In genomic region chr15:96462768-96463167, GRCh38 we compare ENCODE assay signal across 14 cellular contexts.
DNase-seq lines count a peak whose midpoint lies in the region; ATAC-seq and TF ChIP-seq lines count a peak whose summit lies in the region.
"Had no signal": no experiment of that assay in that cellular context is flagged by ENCODE, and none has a peak within 500 bp of the region (broad histone marks: within the 10 kb centered on the region; RNA-seq: fewer than 3 reads in every experiment).

No MANE protein-coding gene starts in this region.

- TF ChIP-seq CTCF in AG09309 (IDR thresholded peaks at IDR 0.05; ENCODE audit: control insufficient read depth, insufficient read depth, low read depth, low read length, missing control alignments) (peak; percentile 29), HFFc6 (IDR thresholded peaks at IDR 0.05) (peak; percentile 68), cardiac fibroblast (IDR thresholded peaks at IDR 0.05; ENCODE audit: low read depth, low read length) (no peak), lower lobe of right lung (IDR thresholded peaks at IDR 0.05) (peak; percentile 7)

- peaks cover 8% of the 10 kb centered on the region for H3K27me3 ChIP-seq in lower lobe of right lung (ENCODE audit: low read depth)

- H3K4me1 Mint-ChIP-seq in HFFc6 (ENCODE audit: low read depth), result peaks cover 6% of the 10 kb centered on the region
- H3K4me1 Mint-ChIP-seq: B cell had no signal

- ATAC-seq in lower lobe of right lung, result no peak
- no peak for ATAC-seq in left colon
- no peak for ATAC-seq in HG03457 (IDR thresholded peaks at IDR 0.05; ENCODE audit: unreplicated experiment)

- intact Hi-C loops in lower lobe of right lung (cut with DNase I), result no loop called here
- intact Hi-C loops in left colon (cut with DNase I, micrococcal nuclease), result no loop called here

- H3K27ac Mint-ChIP-seq in HFFc6, result no peak overlapping the region
- H3K27ac Mint-ChIP-seq: activated T-helper 2 cell treated with anti-CD3 and anti-CD28 coated beads, Interferon-gamma antibody, Interleukin-2, Interleukin-4, amounts not matched to agents 10 μg/mL and 5 μg/mL and 100 μg/mL, durations not matched to agents 14 hours and 24 hours and 36 hours; B cell had no signal

- no peak overlapping the region for H3K27ac ChIP-seq in lower lobe of right lung
- H3K27ac ChIP-seq: WERI-Rb-1 had no signal

- H3K4me3 ChIP-seq in AG09309 (ENCODE audit: control insufficient read depth, low read depth, low read length) (no peak overlapping the region), cardiac fibroblast (replicated peaks in 1 of 2; ENCODE audit: low read depth in 2 of 2, low read length in 2 of 2) (no peak overlapping the region), lower lobe of right lung (no peak overlapping the region)

- no peaks in the 10 kb centered on the region for H3K9me3 ChIP-seq in lower lobe of right lung

- H3K4me1 ChIP-seq in lower lobe of right lung, result no peaks in the 10 kb centered on the region

- H3K36me3 Mint-ChIP-seq in HFFc6 (ENCODE audit: low read depth), result no peaks in the 10 kb centered on the region

- H3K36me3 ChIP-seq in lower lobe of right lung, result no peaks in the 10 kb centered on the region
- H3K36me3 ChIP-seq: WERI-Rb-1 had no signal

- peaks cover 6% of the 10 kb centered on the region for H3K27me3 Mint-ChIP-seq in HFFc6 (ENCODE audit: insufficient read depth)
- H3K27me3 Mint-ChIP-seq: B cell had no signal

- no peak overlapping the region for H3K4me3 Mint-ChIP-seq in HFFc6
- H3K4me3 Mint-ChIP-seq: B cell had no signal

- H3K9me3 Mint-ChIP-seq in HFFc6, result no peaks in the 10 kb centered on the region
- H3K9me3 Mint-ChIP-seq: activated T-helper 2 cell treated with anti-CD3 and anti-CD28 coated beads, Interferon-gamma antibody, Interleukin-2, Interleukin-4, amounts not matched to agents 10 μg/mL and 5 μg/mL and 100 μg/mL, durations not matched to agents 14 hours and 24 hours and 36 hours had no signal

- DNase-seq in AG09309 (ENCODE audit: low read depth) (no peak), HFFc6 (peak; percentile 1), cardiac fibroblast (ENCODE audit: low read depth in 2 of 2) (peak; percentile 13 to 30), lower lobe of right lung (no peak), left colon (no peak), T1000 (lab: John Stamatoyannopoulos, UW) (no peak)
- DNase-seq in stimulated activated CD4-positive, alpha-beta T cell treated with anti-CD3 and anti-CD28 coated beads, Interleukin-15, amount 100 ng/mL, for 24 hours, result no peak
- DNase-seq: NCI-H1048, NCI-H2081 treated with DMSO at 0.1 percent for 48 hours, retina, WERI-Rb-1 had no signal

Comparison
In these comparisons a context has a peak if more than half of its experiments do, and no peak if none do; other contexts are left out.
1. DNase-seq: peak in HFFc6 (single experiment) and cardiac fibroblast (2 of 2); none in AG09309 (single experiment), lower lobe of right lung (single experiment), left colon (0 of 2), stimulated activated CD4-positive, alpha-beta T cell treated with anti-CD3 and anti-CD28 coated beads, Interleukin-15, amount 100 ng/mL, for 24 hours (single experiment) and T1000 (single experiment).